In the genomic region with DNA sequence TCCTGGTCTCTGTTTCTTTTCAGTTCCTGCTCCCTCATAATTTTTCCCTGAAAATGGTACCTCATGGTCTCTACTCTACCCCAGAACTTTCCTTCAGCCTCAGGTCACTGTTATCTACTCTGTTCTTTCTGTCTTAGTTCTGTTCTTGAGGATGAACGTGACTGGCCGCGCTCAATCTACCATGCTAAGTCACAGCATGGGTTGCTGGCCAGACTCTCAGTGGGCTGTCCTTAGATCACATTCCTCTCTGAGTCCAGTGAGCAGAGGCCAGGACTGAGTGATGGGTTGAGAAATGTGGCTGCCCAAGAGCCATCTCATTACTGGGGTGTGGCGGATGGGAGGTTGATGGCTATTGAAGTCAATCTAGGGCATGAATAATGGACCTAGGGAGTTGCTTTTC, we compare ENCODE assay signal across 2 cellular contexts.
A peak's percentile ranks its signal among the peaks of the same experiment; 100 is the strongest.
TF ChIP-seq lines count a peak whose summit lies in the region.

No MANE protein-coding gene starts in this region.

TF ChIP-seq in GM23338, 12 proteins besides CTCF, POLR2A, EP300 and RAD21 (continued from another document):
- TF ChIP-seq NANOG (IDR thresholded peaks at IDR 0.05; ENCODE audit: borderline replicate concordance), result no peak

TF ChIP-seq in K562, 482 proteins besides CTCF, POLR2A, EP300 and RAD21 (continued from another document):
- TF ChIP-seq, protein P1, sequence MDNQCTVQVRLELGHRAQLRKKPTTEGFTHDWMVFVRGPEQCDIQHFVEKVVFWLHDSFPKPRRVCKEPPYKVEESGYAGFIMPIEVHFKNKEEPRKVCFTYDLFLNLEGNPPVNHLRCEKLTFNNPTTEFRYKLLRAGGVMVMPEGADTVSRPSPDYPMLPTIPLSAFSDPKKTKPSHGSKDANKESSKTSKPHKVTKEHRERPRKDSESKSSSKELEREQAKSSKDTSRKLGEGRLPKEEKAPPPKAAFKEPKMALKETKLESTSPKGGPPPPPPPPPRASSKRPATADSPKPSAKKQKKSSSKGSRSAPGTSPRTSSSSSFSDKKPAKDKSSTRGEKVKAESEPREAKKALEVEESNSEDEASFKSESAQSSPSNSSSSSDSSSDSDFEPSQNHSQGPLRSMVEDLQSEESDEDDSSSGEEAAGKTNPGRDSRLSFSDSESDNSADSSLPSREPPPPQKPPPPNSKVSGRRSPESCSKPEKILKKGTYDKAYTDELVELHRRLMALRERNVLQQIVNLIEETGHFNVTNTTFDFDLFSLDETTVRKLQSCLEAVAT (IDR thresholded peaks at IDR 0.05), result peak in 1 of 2 experiments; percentile 61; a peak in 2 of 4 replicates
- TF ChIP-seq TCF15 (CRISPR knock-in tag; IDR thresholded peaks at IDR 0.05) (no peak), MEIS2 (IDR thresholded peaks at IDR 0.05; ENCODE audit: partially characterized antibody) (peak; percentile 17), POLR2G (IDR thresholded peaks at IDR 0.05; ENCODE audit: low read depth, low read length) (no peak), ZBTB8A (IDR thresholded peaks at IDR 0.05; ENCODE audit: partially characterized antibody) (no peak), TEAD4 (IDR thresholded peaks at IDR 0.05; ENCODE audit: low read length) (0 out of 2 replicates have a peak, but pooled peaks have one; percentile 16), TEAD4 (CRISPR knock-in tag; IDR thresholded peaks at IDR 0.05; ENCODE audit: borderline replicate concordance) (no peak), ZNF77 (CRISPR knock-in tag; IDR thresholded peaks at IDR 0.05) (no peak), DPF2 (IDR thresholded peaks at IDR 0.05) (peak; percentile 23; the same call in 1 of the 2 replicates), MXI1 (IDR thresholded peaks at IDR 0.05; ENCODE audit: low read depth, low read length) (no peak), MTA1 (IDR thresholded peaks at IDR 0.05; ENCODE audit: borderline replicate concordance) (0 out of 2 replicates have a peak, but pooled peaks have one; percentile 20), BHLHE40 (IDR thresholded peaks at IDR 0.05; ENCODE audit: low read length) (peak; percentile 93), SMAD3 (CRISPR knock-in tag; conservative IDR thresholded peaks at IDR 0.05) (no peak), RCOR1 (IDR thresholded peaks at IDR 0.05; ENCODE audit: borderline replicate concordance in 1 of 2, low read depth in 2 of 2, low read length in 2 of 2) (peak in 1 of 2 experiments; percentile 26; a peak in 1 of 4 replicates), PTTG1 (tag; IDR thresholded peaks at IDR 0.05; ENCODE audit: low read depth) (no peak), EHMT2 (IDR thresholded peaks at IDR 0.05) (0 out of 2 replicates have a peak, but pooled peaks have one; percentile 25), C11orf30 (IDR thresholded peaks at IDR 0.05; ENCODE audit: low read depth) (0 out of 2 replicates have a peak, but pooled peaks have one; percentile 5), SMARCA5 (IDR thresholded peaks at IDR 0.05) (0 out of 2 replicates have a peak, but pooled peaks have one; percentile 20), HMG20B (CRISPR knock-in tag; IDR thresholded peaks at IDR 0.05) (no peak)
TF ChIP-seq in K562: peak in this region for 10.
